ENCODE assay signal across 18 cellular contexts in genomic region chr1:94999456-95000131, GRCh38.
"Had no signal": no experiment of that assay in that cellular context is flagged by ENCODE, and none has a peak within 500 bp of the region (broad histone marks: within the 10 kb centered on the region; RNA-seq: fewer than 3 reads in every experiment).

No MANE protein-coding gene starts in this region.

- H3K36me3 ChIP-seq: esophagus muscularis mucosa, gastrocnemius medialis, ovary, right lobe of liver, suprapubic skin, thyroid gland had no signal

- H3K27ac ChIP-seq: epithelial cell of prostate, esophagus muscularis mucosa, gastrocnemius medialis, ovary, right lobe of liver, suprapubic skin, thyroid gland had no signal

- H3K4me3 Mint-ChIP-seq: dendritic cell treated with granulocyte-macrophage colony-stimulating factor and Interleukin-4, amounts not matched to agents 40 ng/mL and 50 ng/mL, for 4 days; effector memory CD8-positive, alpha-beta T cell; immature natural killer cell; naive thymus-derived CD4-positive, alpha-beta T cell; stimulated activated effector memory CD8-positive, alpha-beta T cell treated with anti-CD3 and anti-CD28 coated beads, Interleukin-12 subunit alpha, Interleukin-12 subunit beta, amount 100 ng/mL, for 72 hours; type B pancreatic cell had no signal

- H3K9me3 Mint-ChIP-seq: dendritic cell treated with granulocyte-macrophage colony-stimulating factor and Interleukin-4, amounts not matched to agents 40 ng/mL and 50 ng/mL, for 4 days; effector memory CD8-positive, alpha-beta T cell; immature natural killer cell; stimulated activated effector memory CD8-positive, alpha-beta T cell treated with anti-CD3 and anti-CD28 coated beads, Interleukin-12 subunit alpha, Interleukin-12 subunit beta, amount 100 ng/mL, for 72 hours; type B pancreatic cell had no signal

- H3K27me3 ChIP-seq: esophagus muscularis mucosa, gastrocnemius medialis, ovary, right lobe of liver, suprapubic skin, thyroid gland had no signal

- ATAC-seq: effector memory CD8-positive, alpha-beta T cell; gastrocnemius medialis; naive thymus-derived CD4-positive, alpha-beta T cell; right lobe of liver; stimulated activated effector memory CD8-positive, alpha-beta T cell treated with anti-CD3 and anti-CD28 coated beads, Interleukin-12 subunit alpha, Interleukin-12 subunit beta, amount 100 ng/mL, for 72 hours; stimulated activated naive CD8-positive, alpha-beta T cell treated with anti-CD3 and anti-CD28 coated beads, Interleukin-15, Interleukin-2, amounts not matched to agents 100 U/mL and 50 U/mL, for 24 hours had no signal

- H3K36me3 Mint-ChIP-seq: stimulated activated effector memory CD8-positive, alpha-beta T cell treated with anti-CD3 and anti-CD28 coated beads, Interleukin-12 subunit alpha, Interleukin-12 subunit beta, amount 100 ng/mL, for 72 hours; type B pancreatic cell had no signal

- H3K4me3 ChIP-seq: esophagus muscularis mucosa, gastrocnemius medialis, ovary, right lobe of liver, suprapubic skin, thyroid gland had no signal

- H3K9me3 ChIP-seq: esophagus muscularis mucosa, gastrocnemius medialis, ovary, right lobe of liver, suprapubic skin, thyroid gland had no signal

- H3K4me1 ChIP-seq: right lobe of liver had no signal

- H3K27me3 Mint-ChIP-seq: dendritic cell treated with granulocyte-macrophage colony-stimulating factor and Interleukin-4, amounts not matched to agents 40 ng/mL and 50 ng/mL, for 4 days; effector memory CD8-positive, alpha-beta T cell; type B pancreatic cell had no signal

- H3K27ac Mint-ChIP-seq: dendritic cell treated with granulocyte-macrophage colony-stimulating factor and Interleukin-4, amounts not matched to agents 40 ng/mL and 50 ng/mL, for 4 days; effector memory CD8-positive, alpha-beta T cell; immature natural killer cell; naive thymus-derived CD4-positive, alpha-beta T cell; stimulated activated effector memory CD8-positive, alpha-beta T cell treated with anti-CD3 and anti-CD28 coated beads, Interleukin-12 subunit alpha, Interleukin-12 subunit beta, amount 100 ng/mL, for 72 hours; type B pancreatic cell had no signal

- DNase-seq: effector memory CD8-positive, alpha-beta T cell; gastrocnemius medialis; immature natural killer cell; mesendoderm; naive thymus-derived CD4-positive, alpha-beta T cell; nucleus accumbens; ovary; right lobe of liver; stimulated activated CD4-positive, alpha-beta T cell treated with anti-CD3 and anti-CD28 coated beads, Interleukin-4, amount 100 ng/mL, for 1 hour; stimulated activated CD8-positive, alpha-beta memory T cell treated with anti-CD3 and anti-CD28 coated beads, Interleukin-4, amount 100 ng/mL, for 48 hours; stimulated activated naive CD8-positive, alpha-beta T cell treated with anti-CD3 and anti-CD28 coated beads, Interleukin-15, Interleukin-2, amounts not matched to agents 100 U/mL and 50 U/mL, for 24 hours; thyroid gland had no signal

- H3K4me1 Mint-ChIP-seq: immature natural killer cell; stimulated activated effector memory CD8-positive, alpha-beta T cell treated with anti-CD3 and anti-CD28 coated beads, Interleukin-12 subunit alpha, Interleukin-12 subunit beta, amount 100 ng/mL, for 72 hours had no signal
